1 cellular context compared by ENCODE assay signal in the genomic region with DNA sequence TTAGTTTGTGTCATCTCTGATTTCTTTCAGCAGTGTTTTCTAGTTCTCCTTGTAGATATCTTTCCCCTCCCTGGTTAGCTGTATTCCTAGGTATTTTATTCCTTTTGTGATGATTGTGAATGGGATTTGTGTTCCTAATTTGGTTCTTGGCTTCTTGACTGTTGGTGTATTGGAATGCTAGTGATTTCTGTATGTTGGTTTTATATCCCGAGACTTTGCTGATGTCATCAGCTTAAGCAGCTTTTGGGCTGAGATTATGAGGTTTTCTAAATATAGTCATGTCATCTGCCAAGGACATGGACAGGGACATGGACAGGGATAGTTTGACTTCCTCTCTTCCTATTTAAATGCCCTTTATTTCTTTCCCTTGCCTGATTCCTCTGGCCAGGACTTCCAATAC.
TF ChIP-seq lines count a peak whose summit lies in the region.

No MANE protein-coding gene starts in this region.

TF ChIP-seq in HEK293, 187 proteins besides CTCF, POLR2A, EP300 and RAD21 (continued from another document):
- TF ChIP-seq, protein P1, sequence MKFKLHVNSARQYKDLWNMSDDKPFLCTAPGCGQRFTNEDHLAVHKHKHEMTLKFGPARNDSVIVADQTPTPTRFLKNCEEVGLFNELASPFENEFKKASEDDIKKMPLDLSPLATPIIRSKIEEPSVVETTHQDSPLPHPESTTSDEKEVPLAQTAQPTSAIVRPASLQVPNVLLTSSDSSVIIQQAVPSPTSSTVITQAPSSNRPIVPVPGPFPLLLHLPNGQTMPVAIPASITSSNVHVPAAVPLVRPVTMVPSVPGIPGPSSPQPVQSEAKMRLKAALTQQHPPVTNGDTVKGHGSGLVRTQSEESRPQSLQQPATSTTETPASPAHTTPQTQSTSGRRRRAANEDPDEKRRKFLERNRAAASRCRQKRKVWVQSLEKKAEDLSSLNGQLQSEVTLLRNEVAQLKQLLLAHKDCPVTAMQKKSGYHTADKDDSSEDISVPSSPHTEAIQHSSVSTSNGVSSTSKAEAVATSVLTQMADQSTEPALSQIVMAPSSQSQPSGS (tag by site-specific recombination; IDR thresholded peaks at IDR 0.05; ENCODE audit: low read depth) = 0 out of 2 replicates have a peak, but pooled peaks have one; percentile 41
- 0 out of 2 replicates have a peak, but pooled peaks have one; percentile 45 for TF ChIP-seq ZBTB21 (tag by site-specific recombination; IDR thresholded peaks at IDR 0.05)
